Comparison of ENCODE assay signal across 1 cellular context in the genomic region with DNA sequence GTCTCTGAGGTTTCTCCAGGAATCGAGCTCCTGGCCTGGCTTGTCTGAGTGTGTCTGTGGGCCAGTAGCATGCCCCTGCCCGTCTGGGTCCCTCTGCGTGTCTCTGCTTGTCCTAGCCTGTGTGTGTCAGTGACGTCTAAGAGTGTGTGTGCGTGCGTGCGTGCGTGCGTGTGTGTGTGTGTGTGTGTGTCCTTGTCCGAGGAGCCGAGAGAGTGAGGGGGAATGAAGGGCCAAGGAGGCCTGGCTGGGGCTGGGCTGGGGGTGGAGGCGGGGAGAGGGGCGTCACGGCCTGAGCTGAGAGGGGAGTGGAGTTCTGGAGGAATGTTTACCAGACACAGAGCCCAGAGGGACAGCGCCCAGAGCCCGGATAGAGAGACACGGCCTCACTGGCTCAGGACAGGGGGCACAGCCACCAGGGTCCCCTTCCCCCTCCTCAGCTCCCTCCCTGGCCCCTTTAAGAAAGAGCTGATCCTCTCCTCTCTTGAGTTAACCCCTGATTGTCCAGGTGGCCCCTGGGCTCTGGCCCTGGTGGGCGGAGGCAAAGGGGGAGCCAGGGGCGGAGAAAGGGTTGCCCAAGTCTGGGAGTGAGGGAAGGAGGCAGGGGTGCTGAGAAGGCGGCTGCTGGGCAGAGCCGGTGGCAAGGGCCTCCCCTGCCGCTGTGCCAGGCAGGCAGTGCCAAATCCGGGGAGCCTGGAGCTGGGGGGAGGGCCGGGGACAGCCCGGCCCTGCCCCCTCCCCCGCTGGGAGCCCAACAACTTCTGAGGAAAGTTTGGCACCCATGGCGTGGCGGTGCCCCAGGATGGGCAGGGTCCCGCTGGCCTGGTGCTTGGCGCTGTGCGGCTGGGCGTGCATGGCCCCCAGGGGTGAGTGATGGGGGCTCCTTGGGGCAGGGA.
TF ChIP-seq lines count a peak whose summit lies in the region.

A gene (plus strand): TSS at position 609 of the 893 bp plus-strand sequence. CDS start 170 bp downstream, at position 779.

TF ChIP-seq in HEK293, 187 proteins besides CTCF, POLR2A, EP300 and RAD21 (continued from another document and continues in another):
- TF ChIP-seq ZNF830 (tag by site-specific recombination; IDR thresholded peaks at IDR 0.05; ENCODE audit: low read depth) (no peak), ZNF837 (tag by site-specific recombination; IDR thresholded peaks at IDR 0.05) (no peak), KLF7 (tag by site-specific recombination; IDR thresholded peaks at IDR 0.05; ENCODE audit: borderline replicate concordance) (no peak), TRIM28 (IDR thresholded peaks at IDR 0.05; ENCODE audit: borderline replicate concordance, low read length) (no peak), ZXDB (tag by site-specific recombination; IDR thresholded peaks at IDR 0.05) (no peak), ZNF658 (tag by site-specific recombination; IDR thresholded peaks at IDR 0.05) (no peak), ZNF169 (tag by site-specific recombination; IDR thresholded peaks at IDR 0.05) (no peak), ZNF23 (tag by site-specific recombination; IDR thresholded peaks at IDR 0.05; ENCODE audit: borderline replicate concordance) (no peak), ZNF184 (tag by site-specific recombination; IDR thresholded peaks at IDR 0.05) (no peak), ZNF155 (tag by site-specific recombination; IDR thresholded peaks at IDR 0.05) (no peak), ZNF10 (tag by site-specific recombination; IDR thresholded peaks at IDR 0.05) (no peak), ZNF768 (tag by site-specific recombination; IDR thresholded peaks at IDR 0.05) (no peak), HOXA7 (CRISPR knock-in tag; IDR thresholded peaks at IDR 0.05; ENCODE audit: borderline replicate concordance) (no peak), ZNF202 (tag by site-specific recombination; IDR thresholded peaks at IDR 0.05; ENCODE audit: borderline replicate concordance) (no peak), ZEB2 (tag by site-specific recombination; IDR thresholded peaks at IDR 0.05) (no peak), BCL11A (tag by site-specific recombination; IDR thresholded peaks at IDR 0.05; ENCODE audit: low read depth) (no peak), ZNF175 (tag by site-specific recombination; IDR thresholded peaks at IDR 0.05) (no peak), ZNF214 (tag by site-specific recombination; IDR thresholded peaks at IDR 0.05; ENCODE audit: borderline replicate concordance) (no peak), ZNF610 (tag by site-specific recombination; IDR thresholded peaks at IDR 0.05; ENCODE audit: borderline replicate concordance) (no peak), ZBTB1 (tag by site-specific recombination; IDR thresholded peaks at IDR 0.05) (no peak), ZIC2 (tag by site-specific recombination; IDR thresholded peaks at IDR 0.05) (peak; percentile 64), ZNF2 (tag by site-specific recombination; IDR thresholded peaks at IDR 0.05) (no peak), ZNF248 (tag by site-specific recombination; IDR thresholded peaks at IDR 0.05) (no peak), ZBTB7A (tag by site-specific recombination; IDR thresholded peaks at IDR 0.05; ENCODE audit: low read depth) (no peak), ZNF585B (tag by site-specific recombination; IDR thresholded peaks at IDR 0.05) (no peak), ZNF133 (tag by site-specific recombination; IDR thresholded peaks at IDR 0.05) (peak; percentile 60), ZNF221 (tag by site-specific recombination; IDR thresholded peaks at IDR 0.05; ENCODE audit: borderline replicate concordance) (no peak), ZNF654 (tag by site-specific recombination; IDR thresholded peaks at IDR 0.05; ENCODE audit: low read depth) (no peak), ZNF677 (tag by site-specific recombination; IDR thresholded peaks at IDR 0.05) (no peak), KLF16 (tag by site-specific recombination; IDR thresholded peaks at IDR 0.05) (no peak), ZNF785 (tag by site-specific recombination; IDR thresholded peaks at IDR 0.05) (peak; percentile 88; the same call in 1 of the 2 replicates), ZFP41 (tag by site-specific recombination; IDR thresholded peaks at IDR 0.05; ENCODE audit: borderline replicate concordance) (no peak), ZSCAN23 (tag by site-specific recombination; IDR thresholded peaks at IDR 0.05) (no peak), ZNF623 (tag by site-specific recombination; IDR thresholded peaks at IDR 0.05) (no peak), ZNF626 (tag by site-specific recombination; IDR thresholded peaks at IDR 0.05) (no peak), ZNF174 (tag by site-specific recombination; IDR thresholded peaks at IDR 0.05) (no peak)
- TF ChIP-seq, protein P1, sequence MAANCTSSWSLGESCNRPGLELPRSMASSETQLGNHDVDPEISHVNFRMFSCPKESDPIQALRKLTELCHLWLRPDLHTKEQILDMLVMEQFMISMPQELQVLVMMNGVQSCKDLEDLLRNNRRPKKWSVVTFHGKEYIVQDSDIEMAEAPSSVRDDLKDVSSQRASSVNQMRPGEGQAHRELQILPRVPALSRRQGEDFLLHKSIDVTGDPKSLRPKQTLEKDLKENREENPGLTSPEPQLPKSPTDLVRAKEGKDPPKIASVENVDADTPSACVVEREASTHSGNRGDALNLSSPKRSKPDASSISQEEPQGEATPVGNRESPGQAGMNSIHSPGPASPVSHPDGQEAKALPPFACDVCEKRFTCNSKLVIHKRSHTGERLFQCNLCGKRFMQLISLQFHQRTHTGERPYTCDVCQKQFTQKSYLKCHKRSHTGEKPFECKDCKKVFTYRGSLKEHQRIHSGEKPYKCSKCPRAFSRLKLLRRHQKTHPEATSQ (tag by site-specific recombination; IDR thresholded peaks at IDR 0.05): no peak
- TF ChIP-seq, protein P2, sequence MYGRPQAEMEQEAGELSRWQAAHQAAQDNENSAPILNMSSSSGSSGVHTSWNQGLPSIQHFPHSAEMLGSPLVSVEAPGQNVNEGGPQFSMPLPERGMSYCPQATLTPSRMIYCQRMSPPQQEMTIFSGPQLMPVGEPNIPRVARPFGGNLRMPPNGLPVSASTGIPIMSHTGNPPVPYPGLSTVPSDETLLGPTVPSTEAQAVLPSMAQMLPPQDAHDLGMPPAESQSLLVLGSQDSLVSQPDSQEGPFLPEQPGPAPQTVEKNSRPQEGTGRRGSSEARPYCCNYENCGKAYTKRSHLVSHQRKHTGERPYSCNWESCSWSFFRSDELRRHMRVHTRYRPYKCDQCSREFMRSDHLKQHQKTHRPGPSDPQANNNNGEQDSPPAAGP (tag by site-specific recombination; IDR thresholded peaks at IDR 0.05): no peak
- TF ChIP-seq, protein P3, sequence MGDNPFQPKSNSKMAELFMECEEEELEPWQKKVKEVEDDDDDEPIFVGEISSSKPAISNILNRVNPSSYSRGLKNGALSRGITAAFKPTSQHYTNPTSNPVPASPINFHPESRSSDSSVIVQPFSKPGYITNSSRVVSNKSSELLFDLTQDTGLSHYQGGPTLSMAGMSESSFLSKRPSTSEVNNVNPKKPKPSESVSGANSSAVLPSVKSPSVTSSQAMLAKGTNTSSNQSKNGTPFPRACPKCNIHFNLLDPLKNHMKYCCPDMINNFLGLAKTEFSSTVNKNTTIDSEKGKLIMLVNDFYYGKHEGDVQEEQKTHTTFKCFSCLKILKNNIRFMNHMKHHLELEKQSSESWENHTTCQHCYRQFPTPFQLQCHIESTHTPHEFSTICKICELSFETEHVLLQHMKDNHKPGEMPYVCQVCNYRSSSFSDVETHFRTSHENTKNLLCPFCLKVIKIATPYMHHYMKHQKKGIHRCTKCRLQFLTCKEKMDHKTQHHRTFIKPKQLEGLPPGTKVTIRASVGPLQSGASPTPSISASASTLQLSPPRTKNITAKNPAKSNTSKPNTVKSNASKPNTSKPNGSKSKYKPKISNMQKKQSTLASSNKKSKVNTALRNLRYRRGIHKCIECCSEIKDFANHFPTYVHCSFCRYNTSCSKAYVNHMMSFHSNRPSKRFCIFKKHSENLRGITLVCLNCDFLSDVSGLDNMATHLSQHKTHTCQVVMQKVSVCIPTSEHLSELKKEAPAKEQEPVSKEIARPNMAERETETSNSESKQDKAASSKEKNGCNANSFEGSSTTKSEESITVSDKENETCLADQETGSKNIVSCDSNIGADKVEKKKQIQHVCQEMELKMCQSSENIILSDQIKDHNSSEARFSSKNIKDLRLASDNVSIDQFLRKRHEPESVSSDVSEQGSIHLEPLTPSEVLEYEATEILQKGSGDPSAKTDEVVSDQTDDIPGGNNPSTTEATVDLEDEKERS (tag by site-specific recombination; IDR thresholded peaks at IDR 0.05): no peak
- TF ChIP-seq, protein P4, sequence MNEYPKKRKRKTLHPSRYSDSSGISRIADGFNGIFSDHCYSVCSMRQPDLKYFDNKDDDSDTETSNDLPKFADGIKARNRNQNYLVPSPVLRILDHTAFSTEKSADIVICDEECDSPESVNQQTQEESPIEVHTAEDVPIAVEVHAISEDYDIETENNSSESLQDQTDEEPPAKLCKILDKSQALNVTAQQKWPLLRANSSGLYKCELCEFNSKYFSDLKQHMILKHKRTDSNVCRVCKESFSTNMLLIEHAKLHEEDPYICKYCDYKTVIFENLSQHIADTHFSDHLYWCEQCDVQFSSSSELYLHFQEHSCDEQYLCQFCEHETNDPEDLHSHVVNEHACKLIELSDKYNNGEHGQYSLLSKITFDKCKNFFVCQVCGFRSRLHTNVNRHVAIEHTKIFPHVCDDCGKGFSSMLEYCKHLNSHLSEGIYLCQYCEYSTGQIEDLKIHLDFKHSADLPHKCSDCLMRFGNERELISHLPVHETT (tag by site-specific recombination; IDR thresholded peaks at IDR 0.05): no peak
- TF ChIP-seq, protein P5, sequence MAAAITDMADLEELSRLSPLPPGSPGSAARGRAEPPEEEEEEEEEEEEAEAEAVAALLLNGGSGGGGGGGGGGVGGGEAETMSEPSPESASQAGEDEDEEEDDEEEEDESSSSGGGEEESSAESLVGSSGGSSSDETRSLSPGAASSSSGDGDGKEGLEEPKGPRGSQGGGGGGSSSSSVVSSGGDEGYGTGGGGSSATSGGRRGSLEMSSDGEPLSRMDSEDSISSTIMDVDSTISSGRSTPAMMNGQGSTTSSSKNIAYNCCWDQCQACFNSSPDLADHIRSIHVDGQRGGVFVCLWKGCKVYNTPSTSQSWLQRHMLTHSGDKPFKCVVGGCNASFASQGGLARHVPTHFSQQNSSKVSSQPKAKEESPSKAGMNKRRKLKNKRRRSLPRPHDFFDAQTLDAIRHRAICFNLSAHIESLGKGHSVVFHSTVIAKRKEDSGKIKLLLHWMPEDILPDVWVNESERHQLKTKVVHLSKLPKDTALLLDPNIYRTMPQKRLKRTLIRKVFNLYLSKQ (tag by site-specific recombination; IDR thresholded peaks at IDR 0.05; ENCODE audit: borderline replicate concordance): no peak
- TF ChIP-seq, protein P6, sequence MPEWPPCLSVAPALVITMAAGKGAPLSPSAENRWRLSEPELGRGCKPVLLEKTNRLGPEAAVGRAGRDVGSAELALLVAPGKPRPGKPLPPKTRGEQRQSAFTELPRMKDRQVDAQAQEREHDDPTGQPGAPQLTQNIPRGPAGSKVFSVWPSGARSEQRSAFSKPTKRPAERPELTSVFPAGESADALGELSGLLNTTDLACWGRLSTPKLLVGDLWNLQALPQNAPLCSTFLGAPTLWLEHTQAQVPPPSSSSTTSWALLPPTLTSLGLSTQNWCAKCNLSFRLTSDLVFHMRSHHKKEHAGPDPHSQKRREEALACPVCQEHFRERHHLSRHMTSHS (tag by site-specific recombination; IDR thresholded peaks at IDR 0.05): no peak
- TF ChIP-seq, protein P7, sequence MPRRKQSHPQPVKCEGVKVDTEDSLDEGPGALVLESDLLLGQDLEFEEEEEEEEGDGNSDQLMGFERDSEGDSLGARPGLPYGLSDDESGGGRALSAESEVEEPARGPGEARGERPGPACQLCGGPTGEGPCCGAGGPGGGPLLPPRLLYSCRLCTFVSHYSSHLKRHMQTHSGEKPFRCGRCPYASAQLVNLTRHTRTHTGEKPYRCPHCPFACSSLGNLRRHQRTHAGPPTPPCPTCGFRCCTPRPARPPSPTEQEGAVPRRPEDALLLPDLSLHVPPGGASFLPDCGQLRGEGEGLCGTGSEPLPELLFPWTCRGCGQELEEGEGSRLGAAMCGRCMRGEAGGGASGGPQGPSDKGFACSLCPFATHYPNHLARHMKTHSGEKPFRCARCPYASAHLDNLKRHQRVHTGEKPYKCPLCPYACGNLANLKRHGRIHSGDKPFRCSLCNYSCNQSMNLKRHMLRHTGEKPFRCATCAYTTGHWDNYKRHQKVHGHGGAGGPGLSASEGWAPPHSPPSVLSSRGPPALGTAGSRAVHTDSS (tag by site-specific recombination; IDR thresholded peaks at IDR 0.05): no peak
- TF ChIP-seq, protein P8, sequence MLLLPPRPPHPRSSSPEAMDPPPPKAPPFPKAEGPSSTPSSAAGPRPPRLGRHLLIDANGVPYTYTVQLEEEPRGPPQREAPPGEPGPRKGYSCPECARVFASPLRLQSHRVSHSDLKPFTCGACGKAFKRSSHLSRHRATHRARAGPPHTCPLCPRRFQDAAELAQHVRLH (tag by site-specific recombination; IDR thresholded peaks at IDR 0.05): no peak
- TF ChIP-seq, protein P9, sequence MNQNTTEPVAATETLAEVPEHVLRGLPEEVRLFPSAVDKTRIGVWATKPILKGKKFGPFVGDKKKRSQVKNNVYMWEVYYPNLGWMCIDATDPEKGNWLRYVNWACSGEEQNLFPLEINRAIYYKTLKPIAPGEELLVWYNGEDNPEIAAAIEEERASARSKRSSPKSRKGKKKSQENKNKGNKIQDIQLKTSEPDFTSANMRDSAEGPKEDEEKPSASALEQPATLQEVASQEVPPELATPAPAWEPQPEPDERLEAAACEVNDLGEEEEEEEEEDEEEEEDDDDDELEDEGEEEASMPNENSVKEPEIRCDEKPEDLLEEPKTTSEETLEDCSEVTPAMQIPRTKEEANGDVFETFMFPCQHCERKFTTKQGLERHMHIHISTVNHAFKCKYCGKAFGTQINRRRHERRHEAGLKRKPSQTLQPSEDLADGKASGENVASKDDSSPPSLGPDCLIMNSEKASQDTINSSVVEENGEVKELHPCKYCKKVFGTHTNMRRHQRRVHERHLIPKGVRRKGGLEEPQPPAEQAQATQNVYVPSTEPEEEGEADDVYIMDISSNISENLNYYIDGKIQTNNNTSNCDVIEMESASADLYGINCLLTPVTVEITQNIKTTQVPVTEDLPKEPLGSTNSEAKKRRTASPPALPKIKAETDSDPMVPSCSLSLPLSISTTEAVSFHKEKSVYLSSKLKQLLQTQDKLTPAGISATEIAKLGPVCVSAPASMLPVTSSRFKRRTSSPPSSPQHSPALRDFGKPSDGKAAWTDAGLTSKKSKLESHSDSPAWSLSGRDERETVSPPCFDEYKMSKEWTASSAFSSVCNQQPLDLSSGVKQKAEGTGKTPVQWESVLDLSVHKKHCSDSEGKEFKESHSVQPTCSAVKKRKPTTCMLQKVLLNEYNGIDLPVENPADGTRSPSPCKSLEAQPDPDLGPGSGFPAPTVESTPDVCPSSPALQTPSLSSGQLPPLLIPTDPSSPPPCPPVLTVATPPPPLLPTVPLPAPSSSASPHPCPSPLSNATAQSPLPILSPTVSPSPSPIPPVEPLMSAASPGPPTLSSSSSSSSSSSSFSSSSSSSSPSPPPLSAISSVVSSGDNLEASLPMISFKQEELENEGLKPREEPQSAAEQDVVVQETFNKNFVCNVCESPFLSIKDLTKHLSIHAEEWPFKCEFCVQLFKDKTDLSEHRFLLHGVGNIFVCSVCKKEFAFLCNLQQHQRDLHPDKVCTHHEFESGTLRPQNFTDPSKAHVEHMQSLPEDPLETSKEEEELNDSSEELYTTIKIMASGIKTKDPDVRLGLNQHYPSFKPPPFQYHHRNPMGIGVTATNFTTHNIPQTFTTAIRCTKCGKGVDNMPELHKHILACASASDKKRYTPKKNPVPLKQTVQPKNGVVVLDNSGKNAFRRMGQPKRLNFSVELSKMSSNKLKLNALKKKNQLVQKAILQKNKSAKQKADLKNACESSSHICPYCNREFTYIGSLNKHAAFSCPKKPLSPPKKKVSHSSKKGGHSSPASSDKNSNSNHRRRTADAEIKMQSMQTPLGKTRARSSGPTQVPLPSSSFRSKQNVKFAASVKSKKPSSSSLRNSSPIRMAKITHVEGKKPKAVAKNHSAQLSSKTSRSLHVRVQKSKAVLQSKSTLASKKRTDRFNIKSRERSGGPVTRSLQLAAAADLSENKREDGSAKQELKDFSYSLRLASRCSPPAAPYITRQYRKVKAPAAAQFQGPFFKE (tag by site-specific recombination; IDR thresholded peaks at IDR 0.05; ENCODE audit: borderline replicate concordance): no peak
